8 cellular contexts compared by ENCODE assay signal in genomic region chr6:13355969-13356368, GRCh38. TPM values are rescaled to one million over a fixed set of nuclear protein-coding genes. Genes with fewer than 3 reads are reported as not detected.
DNase-seq lines count a peak whose midpoint lies in the region; ATAC-seq and TF ChIP-seq lines count a peak whose summit lies in the region.

No MANE protein-coding gene starts in this region.

- TF ChIP-seq CTCF in MCF 10A (IDR thresholded peaks at IDR 0.05; ENCODE audit: unreplicated experiment) (no peak), breast epithelium (IDR thresholded peaks at IDR 0.05) (no peak), nephron (IDR thresholded peaks at IDR 0.05; ENCODE audit: unreplicated experiment in 3 of 3) (no peak)

- H3K4me1 Mint-ChIP-seq in MCF 10A (ENCODE audit: insufficient read depth, unreplicated experiment) = peaks cover 32% of the 10 kb centered on the region
- H3K4me1 Mint-ChIP-seq in T-helper 1 cell treated with Interleukin-12 subunit alpha and Interleukin-12 subunit beta and Interleukin-4 antibody, amounts not matched to agents 30 μg/mL and 1 μg/mL, for 36 hours (ENCODE audit: low read depth) = peaks cover 56% of the 10 kb centered on the region
- H3K4me1 Mint-ChIP-seq in nephron = peaks cover 50% of the 10 kb centered on the region

- no peaks in the 10 kb centered on the region for H3K9me3 Mint-ChIP-seq in MCF 10A (ENCODE audit: unreplicated experiment)
- H3K9me3 Mint-ChIP-seq in T-helper 1 cell treated with Interleukin-12 subunit alpha and Interleukin-12 subunit beta and Interleukin-4 antibody, amounts not matched to agents 30 μg/mL and 1 μg/mL, for 36 hours = no peaks in the 10 kb centered on the region
- H3K9me3 Mint-ChIP-seq in nephron = no peaks in the 10 kb centered on the region

- peak overlapping the region in 1 of 2 donors; percentile 62 for H3K27ac ChIP-seq in breast epithelium

- H3K27me3 Mint-ChIP-seq in MCF 10A (ENCODE audit: insufficient read depth, unreplicated experiment) (no peaks in the 10 kb centered on the region), nephron (ENCODE audit: low read depth) (peaks cover 3% of the 10 kb centered on the region)
- H3K27me3 Mint-ChIP-seq in T-helper 1 cell treated with Interleukin-12 subunit alpha and Interleukin-12 subunit beta and Interleukin-4 antibody, amounts not matched to agents 30 μg/mL and 1 μg/mL, for 36 hours (ENCODE audit: low read depth) = no peaks in the 10 kb centered on the region

- H3K4me3 Mint-ChIP-seq in MCF 10A (ENCODE audit: unreplicated experiment) (no peak overlapping the region), nephron (no peak overlapping the region)
- peak overlapping the region; percentile 76 for H3K4me3 Mint-ChIP-seq in T-helper 1 cell treated with Interleukin-12 subunit alpha and Interleukin-12 subunit beta and Interleukin-4 antibody, amounts not matched to agents 30 μg/mL and 1 μg/mL, for 36 hours

- no peaks in the 10 kb centered on the region for H3K9me3 ChIP-seq in breast epithelium

- H3K36me3 Mint-ChIP-seq in MCF 10A (ENCODE audit: insufficient read depth, unreplicated experiment) = no peaks in the 10 kb centered on the region
- H3K36me3 Mint-ChIP-seq in T-helper 1 cell treated with Interleukin-12 subunit alpha and Interleukin-12 subunit beta and Interleukin-4 antibody, amounts not matched to agents 30 μg/mL and 1 μg/mL, for 36 hours (ENCODE audit: low read depth) = peaks cover 4% of the 10 kb centered on the region
- no peaks in the 10 kb centered on the region for H3K36me3 Mint-ChIP-seq in nephron (ENCODE audit: low read depth)

- in situ Hi-C loops in ACHN (cut with HindIII; ENCODE audit: low pct_ligation_motif_present, low pct_unique_long_range_greater_than_20kb, low sequenced_read_pairs) = no loop called here

- no peaks in the 10 kb centered on the region for H3K27me3 ChIP-seq in breast epithelium

- DNase-seq in MCF 10A (ENCODE audit: unreplicated experiment) (peak; percentile 7), breast epithelium (ENCODE audit: low spot score in 2 of 2) (no peak), ACHN (no peak), NCI-H82 treated with DMSO at 0.1 percent for 48 hours (lab: John Stamatoyannopoulos, UW; ENCODE audit: unreplicated experiment) (no peak), NCI-H446 (lab: John Stamatoyannopoulos, UW) (no peak)

- ATAC-seq in HG03060 (IDR thresholded peaks at IDR 0.05; ENCODE audit: low read depth, unreplicated experiment) = peak; percentile 76

- H3K27ac Mint-ChIP-seq in MCF 10A (ENCODE audit: low read depth, unreplicated experiment) (peak overlapping the region; percentile 55), nephron (peak overlapping the region; percentile 34 to 82 (median 36))
- H3K27ac Mint-ChIP-seq in T-helper 1 cell treated with Interleukin-12 subunit alpha and Interleukin-12 subunit beta and Interleukin-4 antibody, amounts not matched to agents 30 μg/mL and 1 μg/mL, for 36 hours = peak overlapping the region; percentile 99

- H3K36me3 ChIP-seq in breast epithelium = no peaks in the 10 kb centered on the region

- TF ChIP-seq POLR2A in breast epithelium (IDR thresholded peaks at IDR 0.05) = no peak

- no peaks in the 10 kb centered on the region for H3K4me1 ChIP-seq in breast epithelium

- intact Hi-C loops in MCF 10A (cut with micrococcal nuclease) = loop anchor here (5.0 kb wide), 1 partner anchor 131 kb away; the partner anchor contains the start of gene GFOD1
- intact Hi-C loops in breast epithelium (cut with DNase I; ENCODE audit: low total_unique reads) = no loop called here

- no TSS peak for BruUV-seq in MCF 10A (replicated peaks; lab: Mats Ljungman, UMichigan)

- POLR2A ChIA-PET in MCF 10A (lab: Yijun Ruan, JAX) = interaction anchor here (0.7 to 2.2 kb wide), 5 partner anchors 29 to 219 kb away, joined by 3 to 10 read pairs (median 5); partner anchors contain the start of genes SIRT5 and TBC1D7

- no peak overlapping the region for H3K4me3 ChIP-seq in breast epithelium

- CTCF ChIA-PET in MCF 10A (lab: Yijun Ruan, JAX) = interaction anchor here (0.6 to 1.9 kb wide), 3 partner anchors 19 to 262 kb away, joined by 3 to 5 read pairs (median 3); no protein-coding TSS in a partner anchor

RNA-seq across cellular contexts. Expression of gene TBC1D7, which starts 27.6 kb away (rescaled TPM):
- 19.5 and 28.5 TPM in 2 replicates for total RNA-seq in MCF 10A (2022)
- 10 to 100 TPM in 1 of 3 donors, 1 to 10 TPM in 2; 8.6 to 10.6 (median 9.8) TPM for total RNA-seq in breast epithelium

Comparison
In these comparisons a context has a peak if more than half of its experiments do, and no peak if none do; other contexts are left out.
1. H3K27ac Mint-ChIP-seq: peak in every context shown above with its lines; median percentile 99 in T-helper 1 cell treated with Interleukin-12 subunit alpha and Interleukin-12 subunit beta and Interleukin-4 antibody, amounts not matched to agents 30 μg/mL and 1 μg/mL, for 36 hours; 55 in MCF 10A; 36 in nephron.